Comparison of ENCODE assay signal across 21 cellular contexts in the genomic region with DNA sequence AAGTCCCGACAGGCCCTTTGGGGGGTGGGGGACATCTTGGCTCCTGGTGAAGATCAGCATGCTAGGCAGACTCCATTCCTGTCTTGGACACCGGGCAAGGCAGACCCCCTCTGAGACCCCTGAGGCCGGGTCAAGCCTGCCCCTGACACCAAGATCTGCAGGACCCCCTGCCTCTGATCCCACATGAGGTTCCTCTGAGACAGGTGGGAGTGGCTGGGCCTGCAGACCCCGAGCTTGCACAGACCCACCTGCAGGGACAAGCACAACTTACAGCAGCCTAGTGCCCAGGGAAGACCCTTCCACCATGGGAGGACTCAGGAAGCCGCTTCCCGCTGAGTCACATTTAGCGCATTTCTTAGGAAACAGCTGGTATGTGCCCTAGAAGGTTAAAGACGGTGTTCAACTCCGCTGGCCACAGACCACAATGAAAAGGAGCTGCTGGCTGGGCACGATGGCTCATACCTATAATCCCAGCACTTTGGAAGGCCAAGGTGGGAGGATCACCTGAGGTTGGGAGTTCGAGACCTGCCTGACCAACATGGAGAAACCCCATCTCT. TPM values are rescaled to one million over a fixed set of nuclear protein-coding genes. Genes with fewer than 3 reads are reported as not detected.
DNase-seq lines count a peak whose midpoint lies in the region; ATAC-seq, FAIRE-seq and TF ChIP-seq lines count a peak whose summit lies in the region.
"Had no signal": no experiment of that assay in that cellular context is flagged by ENCODE, and none has a peak within 500 bp of the region (broad histone marks: within the 10 kb centered on the region; RNA-seq: fewer than 3 reads in every experiment).

No MANE protein-coding gene starts in this region.

- no peak for TF ChIP-seq POLR2A in NB4 (IDR thresholded peaks at IDR 0.05; ENCODE audit: extremely low read depth, insufficient read length)
- TF ChIP-seq POLR2A in endothelial cell of umbilical vein (IDR thresholded peaks at IDR 0.05; ENCODE audit: low read depth, low read length), result no peak

- no peaks in the 10 kb centered on the region for H3K27me3 ChIP-seq in BE2C
- no peaks in the 10 kb centered on the region for H3K27me3 ChIP-seq in endothelial cell of umbilical vein (ENCODE audit: control insufficient read depth in 2 of 2, insufficient read depth in 2 of 2, low read length in 2 of 2)
- no peaks in the 10 kb centered on the region for H3K27me3 ChIP-seq in mammary epithelial cell (ENCODE audit: insufficient read depth, low read length)
- H3K27me3 ChIP-seq: dorsolateral prefrontal cortex, uterus had no signal

- BruUV-seq in endothelial cell of umbilical vein (replicated peaks; lab: Mats Ljungman, UMichigan), result no TSS peak
- BruUV-seq in mammary epithelial cell (replicated peaks; lab: Mats Ljungman, UMichigan), result no TSS peak

- no peak overlapping the region for H3K4me3 Mint-ChIP-seq in neural crest cell
- H3K4me3 Mint-ChIP-seq: activated naive CD8-positive, alpha-beta T cell had no signal

- H3K4me1 Mint-ChIP-seq in neural crest cell, result peaks cover 65% of the 10 kb centered on the region

- 91% methylated on average over 6 of the region's 11 CpGs for WGBS in mammary epithelial cell (ENCODE audit: low coverage, missing lambda C conversion rate)

- POLR2A ChIA-PET in endothelial cell of umbilical vein (lab: Charles Lee), result interaction anchor here (1.1 to 1.2 kb wide), 2 partner anchors 15 to 27 kb away, joined by 3 to 6 read pairs; no protein-coding TSS in a partner anchor

- dilution Hi-C loops in endothelial cell of umbilical vein (cut with MboI; ENCODE audit: extremely low pct_ligation_motif_present, low sequenced_read_pairs) (no loop called here), mammary epithelial cell (cut with HindIII; ENCODE audit: low sequenced_read_pairs) (no loop called here)

- TF ChIP-seq CTCF in BE2C (IDR thresholded peaks at IDR 0.05; ENCODE audit: low read depth, low read length) (no peak), NB4 (IDR thresholded peaks at IDR 0.05; ENCODE audit: low read depth, low read length) (no peak), endothelial cell of umbilical vein (IDR thresholded peaks at IDR 0.05; ENCODE audit: extremely low read depth in 1 of 2, insufficient read depth in 1 of 2, low read depth in 1 of 2, low read length in 2 of 2) (no peak), neural crest cell (conservative IDR thresholded peaks at IDR 0.05) (no peak), mammary epithelial cell (conservative IDR thresholded peaks at IDR 0.05 in 1 of 2, IDR thresholded peaks at IDR 0.05 in 1 of 2; ENCODE audit: extremely low read depth in 1 of 2, insufficient read depth in 1 of 2, low read depth in 1 of 2, low read length in 2 of 2) (no peak)

- intact Hi-C loops in endothelial cell of umbilical vein (cut with micrococcal nuclease) (no loop called here), mammary epithelial cell (cut with micrococcal nuclease) (no loop called here)

- ATAC-seq in HG02642 (IDR thresholded peaks at IDR 0.05; ENCODE audit: poor library complexity, unreplicated experiment), result no peak
- no peak for ATAC-seq in GM18907 (IDR thresholded peaks at IDR 0.05; ENCODE audit: unreplicated experiment)
- ATAC-seq: A549 had no signal

- H3K4me2 ChIP-seq in endothelial cell of umbilical vein (ENCODE audit: insufficient read depth, low read length) (no peak overlapping the region), mammary epithelial cell (ENCODE audit: insufficient read depth, low read depth, low read length) (no peak overlapping the region)
- H3K4me2 ChIP-seq: A549 had no signal

- CTCF ChIA-PET in endothelial cell of umbilical vein (lab: Charles Lee) (interaction anchor here (0.8 to 2.4 kb wide), 6 partner anchors 10 to 277 kb away, joined by 3 to 32 read pairs (median 4); no protein-coding TSS in a partner anchor), mammary epithelial cell (lab: Charles Lee; ENCODE audit: low non-redundant PET) (no interaction called here)

- H3K4me3 ChIP-seq in BE2C (ENCODE audit: low read depth, low read length), result no peak overlapping the region
- no peak overlapping the region for H3K4me3 ChIP-seq in NB4 (ENCODE audit: low read depth, low read length)
- H3K4me3 ChIP-seq in endothelial cell of umbilical vein (replicated peaks in 1 of 3; ENCODE audit: insufficient read depth in 1 of 3, low read depth in 1 of 3, low read length in 3 of 3), result no peak overlapping the region
- H3K4me3 ChIP-seq in mammary epithelial cell (replicated peaks in 1 of 3; ENCODE audit: insufficient read depth in 1 of 3, low read depth in 2 of 3, low read length in 3 of 3), result no peak overlapping the region
- H3K4me3 ChIP-seq: A549, dorsolateral prefrontal cortex, uterus had no signal

- peaks cover 22% of the 10 kb centered on the region for H3K36me3 Mint-ChIP-seq in neural crest cell (ENCODE audit: low read depth)

- H3K9me3 ChIP-seq in BE2C (no peaks in the 10 kb centered on the region; the same call in 1 of the 2 replicates), endothelial cell of umbilical vein (replicated peaks; ENCODE audit: control insufficient read depth, insufficient read depth, low read length) (peaks cover 5% of the 10 kb centered on the region), mammary epithelial cell (replicated peaks; ENCODE audit: insufficient read depth, low read length) (peaks cover 7% of the 10 kb centered on the region)

- H3K9ac ChIP-seq in endothelial cell of umbilical vein (replicated peaks; ENCODE audit: extremely low read depth, insufficient read depth, low read length) (no peak overlapping the region), mammary epithelial cell (ENCODE audit: insufficient read depth, low read length) (no peak overlapping the region)

- DNase-seq in BE2C, result peak; percentile 13
- DNase-seq in NB4 (ENCODE audit: low read depth), result peak; percentile 19
- peak; percentile 93 for DNase-seq in endothelial cell of umbilical vein (ENCODE audit: low read depth, low spot score)
- DNase-seq in neural crest cell (ENCODE audit: low read depth, low spot score), result no peak
- DNase-seq in mammary epithelial cell, result no peak
- no peak for DNase-seq in activated CD4-positive, alpha-beta T cell treated with anti-CD3 and anti-CD28 coated beads, Interleukin-2, amount 50 U/mL, for 4 hours
- DNase-seq: activated CD4-positive, CD25-positive, alpha-beta regulatory T cell treated with anti-CD3 and anti-CD28 coated beads, Interleukin-2, amount 50 U/mL, for 72 hours; dorsolateral prefrontal cortex; foreskin fibroblast; midbrain; NCI-H1694; NCI-H748 treated with DMSO at 0.1 percent for 48 hours; stimulated activated CD4-positive, alpha-beta T cell treated with anti-CD3 and anti-CD28 coated beads, Interleukin-4, amount 100 ng/mL, for 4 hours; T1000; uterus had no signal

- H3K4me1 ChIP-seq in BE2C, result peaks cover 53% of the 10 kb centered on the region
- peaks cover 47% of the 10 kb centered on the region for H3K4me1 ChIP-seq in endothelial cell of umbilical vein (ENCODE audit: control insufficient read depth, extremely low read depth, insufficient read depth, low read length)
- no peaks in the 10 kb centered on the region for H3K4me1 ChIP-seq in mammary epithelial cell (ENCODE audit: insufficient read depth, low read length)
- H3K4me1 ChIP-seq: A549, uterus had no signal

- in situ Hi-C loops in mammary epithelial cell (cut with MboI; ENCODE audit: low sequenced_read_pairs in 2 of 2), result no loop called here

- H3K9me3 Mint-ChIP-seq in neural crest cell, result peaks cover 16% of the 10 kb centered on the region

- H3K36me3 ChIP-seq in BE2C (peaks cover 21% of the 10 kb centered on the region), endothelial cell of umbilical vein (ENCODE audit: control insufficient read depth in 2 of 2, extremely low read depth in 1 of 2, insufficient read depth in 2 of 2, low read length in 2 of 2) (no peaks in the 10 kb centered on the region), mammary epithelial cell (ENCODE audit: insufficient read depth, low read length) (no peaks in the 10 kb centered on the region)
- H3K36me3 ChIP-seq: uterus had no signal

- no peaks in the 10 kb centered on the region for H3K27me3 Mint-ChIP-seq in neural crest cell (ENCODE audit: low read depth)
- H3K27me3 Mint-ChIP-seq: activated naive CD8-positive, alpha-beta T cell had no signal

- H3K27ac Mint-ChIP-seq in neural crest cell (ENCODE audit: unreplicated experiment), result peak overlapping the region; percentile 62
- H3K27ac Mint-ChIP-seq: activated naive CD8-positive, alpha-beta T cell had no signal

- H3K9me1 ChIP-seq in endothelial cell of umbilical vein (replicated peaks; ENCODE audit: control insufficient read depth, extremely low read depth, insufficient read depth, low read length), result no peaks in the 10 kb centered on the region

- no peaks in the 10 kb centered on the region for H3K79me2 ChIP-seq in endothelial cell of umbilical vein (ENCODE audit: control insufficient read depth, insufficient read depth, low read length)
- no peaks in the 10 kb centered on the region for H3K79me2 ChIP-seq in mammary epithelial cell (ENCODE audit: insufficient read depth, low read length)

- peak; percentile 99 for FAIRE-seq in endothelial cell of umbilical vein (lab: Jason Lieb, UNC)
- FAIRE-seq: A549, bronchial epithelial cell, G401.6 had no signal

- H2AFZ ChIP-seq in endothelial cell of umbilical vein (ENCODE audit: low read depth, low read length) (no peak overlapping the region), mammary epithelial cell (ENCODE audit: low read depth, low read length) (no peak overlapping the region)

- H4K20me1 ChIP-seq in endothelial cell of umbilical vein (replicated peaks; ENCODE audit: control insufficient read depth, extremely low read depth, insufficient read depth, low read length) (no peaks in the 10 kb centered on the region), mammary epithelial cell (ENCODE audit: insufficient read depth, low read length) (no peaks in the 10 kb centered on the region)

- peak overlapping the region; percentile 46 for H3K27ac ChIP-seq in endothelial cell of umbilical vein (ENCODE audit: insufficient read depth, low read depth, low read length)
- no peak overlapping the region for H3K27ac ChIP-seq in mammary epithelial cell (ENCODE audit: insufficient read depth, low read depth, low read length)
- H3K27ac ChIP-seq: A549, uterus had no signal

RNA-seq across cellular contexts. Expression of gene ARVCF, which starts 15.5 kb away (rescaled TPM):
- polyA plus RNA-seq in BE2C (2012; ENCODE audit: insufficient read depth, insufficient read length, low read depth), result 335 TPM
- 105 and 109 TPM in 2 replicates for total RNA-seq in endothelial cell of umbilical vein
- polyA plus RNA-seq in endothelial cell of umbilical vein, result 81.3 and 83.6 TPM in 2 replicates
- polyA plus RNA-seq in endothelial cell of umbilical vein (2011; cell fraction: cytosol; rRNA removed), result 30.5 and 49.1 TPM in 2 replicates
- polyA plus RNA-seq in endothelial cell of umbilical vein (2011; cell fraction: nucleus; rRNA removed), result 288 and 295 TPM in 2 replicates
- 22.8 and 27.5 TPM in 2 replicates for polyA plus RNA-seq in endothelial cell of umbilical vein (2012)
- 43.0 and 52.9 TPM in 2 replicates for polyA minus RNA-seq in endothelial cell of umbilical vein
- 1.7 TPM for polyA minus RNA-seq in endothelial cell of umbilical vein (2011; cell fraction: cytosol; rRNA and poly(A)+ RNA removed)
- 58.2 and 105 TPM in 2 replicates for polyA minus RNA-seq in endothelial cell of umbilical vein (2011; cell fraction: nucleus; rRNA and poly(A)+ RNA removed)
- 93.5 and 105 TPM in 2 replicates for total RNA-seq in neural crest cell
- 10 to 100 TPM; 16.4 to 34.3 TPM for total RNA-seq in mammary epithelial cell
- polyA plus RNA-seq in mammary epithelial cell, result 6.0 TPM
- polyA minus RNA-seq in mammary epithelial cell, result 2.3 TPM

RNA-seq across cellular contexts. Expression of gene TANGO2, which starts 19.8 kb away (rescaled TPM):
- 8.0 TPM for polyA plus RNA-seq in BE2C (2012; ENCODE audit: insufficient read depth, insufficient read length, low read depth)
- total RNA-seq in endothelial cell of umbilical vein, result 33.2 and 40.0 TPM in 2 replicates
- polyA plus RNA-seq in endothelial cell of umbilical vein, result 49.3 and 59.5 TPM in 2 replicates
- 34.3 and 36.5 TPM in 2 replicates for polyA plus RNA-seq in endothelial cell of umbilical vein (2011; cell fraction: cytosol; rRNA removed)
- polyA plus RNA-seq in endothelial cell of umbilical vein (2011; cell fraction: nucleus; rRNA removed), result 48.4 and 53.3 TPM in 2 replicates
- 20.4 and 20.9 TPM in 2 replicates for polyA plus RNA-seq in endothelial cell of umbilical vein (2012)
- 82.2 and 90.8 TPM in 2 replicates for polyA minus RNA-seq in endothelial cell of umbilical vein
- 10.1 TPM for polyA minus RNA-seq in endothelial cell of umbilical vein (2011; cell fraction: cytosol; rRNA and poly(A)+ RNA removed)
- 22.9 and 23.8 TPM in 2 replicates for polyA minus RNA-seq in endothelial cell of umbilical vein (2011; cell fraction: nucleus; rRNA and poly(A)+ RNA removed)
- 12.8 and 13.4 TPM in 2 replicates for total RNA-seq in neural crest cell
- 10 to 100 TPM; 22.5 to 45.7 TPM for total RNA-seq in mammary epithelial cell
- polyA plus RNA-seq in mammary epithelial cell, result 39.1 TPM
- 47.0 TPM for polyA minus RNA-seq in mammary epithelial cell

RNA-seq across cellular contexts. Expression of gene TXNRD2, which starts 59.5 kb away (rescaled TPM):
- 46.2 TPM for polyA plus RNA-seq in BE2C (2012; ENCODE audit: insufficient read depth, insufficient read length, low read depth)
- total RNA-seq in endothelial cell of umbilical vein (211 and 245 TPM in 2 replicates), neural crest cell (21.7 and 22.2 TPM in 2 replicates), mammary epithelial cell (10 to 100 TPM; 13.2 to 22.1 TPM)
- polyA plus RNA-seq in endothelial cell of umbilical vein (440 and 511 TPM in 2 replicates), mammary epithelial cell (21.2 TPM)
- 259 and 341 TPM in 2 replicates for polyA plus RNA-seq in endothelial cell of umbilical vein (2011; cell fraction: cytosol; rRNA removed)
- polyA plus RNA-seq in endothelial cell of umbilical vein (2011; cell fraction: nucleus; rRNA removed), result 576 and 663 TPM in 2 replicates
- polyA plus RNA-seq in endothelial cell of umbilical vein (2012), result 102 and 113 TPM in 2 replicates
- polyA minus RNA-seq in endothelial cell of umbilical vein (102 and 126 TPM in 2 replicates), mammary epithelial cell (13.9 TPM)
- polyA minus RNA-seq in endothelial cell of umbilical vein (2011; cell fraction: cytosol; rRNA and poly(A)+ RNA removed), result 25.2 TPM
- 91.1 and 144 TPM in 2 replicates for polyA minus RNA-seq in endothelial cell of umbilical vein (2011; cell fraction: nucleus; rRNA and poly(A)+ RNA removed)

RNA-seq across cellular contexts. Expression of gene COMT, which starts 59.6 kb away (rescaled TPM):
- polyA plus RNA-seq in BE2C (2012; ENCODE audit: insufficient read depth, insufficient read length, low read depth), result 286 TPM
- total RNA-seq in endothelial cell of umbilical vein (221 and 246 TPM in 2 replicates), neural crest cell (70.9 and 86.4 TPM in 2 replicates), mammary epithelial cell (100 to 1,000 TPM; 180 to 193 TPM)
- polyA plus RNA-seq in endothelial cell of umbilical vein (537 and 579 TPM in 2 replicates), mammary epithelial cell (362 TPM)
- polyA plus RNA-seq in endothelial cell of umbilical vein (2011; cell fraction: cytosol; rRNA removed), result 320 and 379 TPM in 2 replicates
- polyA plus RNA-seq in endothelial cell of umbilical vein (2011; cell fraction: nucleus; rRNA removed), result 183 and 186 TPM in 2 replicates
- 145 and 199 TPM in 2 replicates for polyA plus RNA-seq in endothelial cell of umbilical vein (2012)
- polyA minus RNA-seq in endothelial cell of umbilical vein (206 and 246 TPM in 2 replicates), mammary epithelial cell (84.3 TPM)
- 31.5 TPM for polyA minus RNA-seq in endothelial cell of umbilical vein (2011; cell fraction: cytosol; rRNA and poly(A)+ RNA removed)
- 38.0 and 46.4 TPM in 2 replicates for polyA minus RNA-seq in endothelial cell of umbilical vein (2011; cell fraction: nucleus; rRNA and poly(A)+ RNA removed)

Comparison
In these comparisons a context has a peak if more than half of its experiments do, and no peak if none do; other contexts are left out.
1. DNase-seq: peak in BE2C (single experiment), NB4 (single experiment) and endothelial cell of umbilical vein (single experiment); none in neural crest cell (single experiment), mammary epithelial cell (single experiment) and activated CD4-positive, alpha-beta T cell treated with anti-CD3 and anti-CD28 coated beads, Interleukin-2, amount 50 U/mL, for 4 hours (0 of 2).